ENCODE assay signal across 9 cellular contexts in genomic region chr15:96333194-96334016, GRCh38. TPM values are rescaled to one million over a fixed set of nuclear protein-coding genes. Genes with fewer than 3 reads are reported as not detected.
A peak's percentile ranks its signal among the peaks of the same experiment; 100 is the strongest.
DNase-seq lines count a peak whose midpoint lies in the region; ATAC-seq, FAIRE-seq and TF ChIP-seq lines count a peak whose summit lies in the region.
"Had no signal": no experiment of that assay in that cellular context is flagged by ENCODE, and none has a peak within 500 bp of the region (broad histone marks: within the 10 kb centered on the region; RNA-seq: fewer than 3 reads in every experiment).

No MANE protein-coding gene starts in this region.

- no TSS peak for BruUV-seq in GM12878 (replicated peaks; lab: Mats Ljungman, UMichigan)

- peak overlapping the region; percentile 42; the same call in 1 of the 2 replicates for H3K4me2 ChIP-seq in GM12878 (ENCODE audit: control insufficient read depth, insufficient read depth)

- TF ChIP-seq CTCF in C4-2B (conservative IDR thresholded peaks at IDR 0.05) (no peak), GM12878 (IDR thresholded peaks at IDR 0.05 in 2 of 3, conservative IDR thresholded peaks at IDR 0.05 in 1 of 3; ENCODE audit: control insufficient read depth in 2 of 3, extremely low read depth in 1 of 3, insufficient read depth in 1 of 3, low read depth in 3 of 3, low read length in 3 of 3) (no peak)

- RAD21 ChIA-PET in GM12878 (lab: Charles Lee; ENCODE audit: unreplicated experiment), result interaction anchor here (0.8 to 2.1 kb wide), 2 partner anchors 13 to 1074 kb away, joined by 3 to 7 read pairs; no protein-coding TSS in a partner anchor

- peak overlapping the region; percentile 67 to 84 for H3K4me3 Mint-ChIP-seq in stimulated activated naive CD8-positive, alpha-beta T cell treated with anti-CD3 and anti-CD28 coated beads, Interleukin-15, amount 100 ng/mL, for 72 hours

- peak overlapping the region; percentile 17; the same call in 1 of the 2 replicates for H2AFZ ChIP-seq in GM12878 (ENCODE audit: control insufficient read depth, low read depth, low read length)

- H3K79me2 ChIP-seq in GM12878 (ENCODE audit: control insufficient read depth, insufficient read depth, low read length), result no peaks in the 10 kb centered on the region; the same call in 1 of the 2 replicates

- SMC1A ChIA-PET in GM12878 (lab: Charles Lee; ENCODE audit: uncharacterized antibody, unreplicated experiment), result interaction anchor here (1.0 to 3.5 kb wide), 2 partner anchors 16 to 21 kb away, joined by 3 to 17 read pairs; no protein-coding TSS in a partner anchor

- DNase-seq in GM12878 (ENCODE audit: low read depth, low spot score), result no peak
- DNase-seq in iris pigment epithelial cell (ENCODE audit: low read depth), result peak; percentile 55
- DNase-seq in stimulated activated naive CD8-positive, alpha-beta T cell treated with anti-CD3 and anti-CD28 coated beads, Interleukin-15, amount 100 ng/mL, for 72 hours, result no peak
- DNase-seq in NCI-H774 (lab: John Stamatoyannopoulos, UW), result no peak
- no peak for DNase-seq in NCI-H1930 (lab: John Stamatoyannopoulos, UW)
- no peak for DNase-seq in stimulated activated naive CD4-positive, alpha-beta T cell (lab: John Stamatoyannopoulos, UW)

- peaks cover 38% of the 10 kb centered on the region for H3K4me1 Mint-ChIP-seq in stimulated activated naive CD8-positive, alpha-beta T cell treated with anti-CD3 and anti-CD28 coated beads, Interleukin-15, amount 100 ng/mL, for 72 hours

- in situ Hi-C loops in GM12878 (cut with MboI), result no loop called here

- H3K27me3 ChIP-seq in HUES48 (ENCODE audit: control insufficient read depth, insufficient read depth, low read length) (peaks cover 95% of the 10 kb centered on the region), GM12878 (replicated peaks in 1 of 2; ENCODE audit: control insufficient read depth in 2 of 2, insufficient read depth in 2 of 2, low read length in 1 of 2) (peaks cover 0 to 11% of the 10 kb centered on the region in 2 experiments; a peak in 1 of 4 replicates)

- H3K9me3 Mint-ChIP-seq in stimulated activated naive CD8-positive, alpha-beta T cell treated with anti-CD3 and anti-CD28 coated beads, Interleukin-15, amount 100 ng/mL, for 72 hours, result no peaks in the 10 kb centered on the region

- no peak overlapping the region for H3K9ac ChIP-seq in HUES48 (ENCODE audit: low read depth, low read length)
- H3K9ac ChIP-seq in GM12878 (ENCODE audit: control insufficient read depth, insufficient read depth, low read length), result peak overlapping the region; percentile 39

- WGBS in GM12878 (ENCODE audit: insufficient coverage, insufficient replicate concordance, low lambda C conversion rate, missing lambda C conversion rate), result 48% methylated on average over 30 of the region's 62 CpGs

- H3K27ac ChIP-seq in C4-2B (peak overlapping the region; percentile 99), HUES48 (ENCODE audit: low read depth, low read length) (no peak overlapping the region), GM12878 (ENCODE audit: control insufficient read depth, insufficient read depth) (no peak overlapping the region)
- H3K27ac ChIP-seq: neutrophil had no signal

- intact Hi-C loops in GM12878 (cut with micrococcal nuclease; ENCODE audit: unreplicated experiment), result loop anchor here (5.0 kb wide), 1 partner anchor 201 kb away; no protein-coding TSS in a partner anchor

- CTCF ChIA-PET in GM12878 (lab: Yijun Ruan, JAX), result no interaction called here

- H3K36me3 ChIP-seq in HUES48 (ENCODE audit: control insufficient read depth, insufficient read depth, low read length), result no peaks in the 10 kb centered on the region
- H3K36me3 ChIP-seq in GM12878 (ENCODE audit: control insufficient read depth in 2 of 2, insufficient read depth in 2 of 2, low read length in 1 of 2), result no peaks in the 10 kb centered on the region
- H3K36me3 ChIP-seq: neutrophil had no signal

- POLR2A ChIA-PET in GM12878 (lab: Charles Lee), result interaction anchor here (0.8 to 1.3 kb wide), 2 partner anchors 13 to 16 kb away, joined by 3 read pairs; no protein-coding TSS in a partner anchor

- H3K9me3 ChIP-seq in HUES48 (ENCODE audit: control insufficient read depth, insufficient read depth, low read length) (no peaks in the 10 kb centered on the region), GM12878 (replicated peaks; ENCODE audit: control insufficient read depth, insufficient read depth, low read length) (no peaks in the 10 kb centered on the region; the same call in 2 of the 3 replicates)
- H3K9me3 ChIP-seq: neutrophil had no signal

- H3K4me1 ChIP-seq in HUES48 (ENCODE audit: control insufficient read depth, insufficient read depth, low read length) (peaks cover 60% of the 10 kb centered on the region), GM12878 (ENCODE audit: control insufficient read depth, insufficient read depth, low read length) (peaks cover 3% of the 10 kb centered on the region; the same call in 1 of the 2 replicates)

- H3K27ac Mint-ChIP-seq in stimulated activated naive CD8-positive, alpha-beta T cell treated with anti-CD3 and anti-CD28 coated beads, Interleukin-15, amount 100 ng/mL, for 72 hours, result peak overlapping the region in 1 of 2 donors; percentile 74

- no peaks in the 10 kb centered on the region for H4K20me1 ChIP-seq in GM12878 (ENCODE audit: control insufficient read depth, insufficient read depth)

- peaks cover 97% of the 10 kb centered on the region for H3K27me3 Mint-ChIP-seq in stimulated activated naive CD8-positive, alpha-beta T cell treated with anti-CD3 and anti-CD28 coated beads, Interleukin-15, amount 100 ng/mL, for 72 hours

- TF ChIP-seq EP300 in GM12878 (IDR thresholded peaks at IDR 0.05; ENCODE audit: borderline replicate concordance in 1 of 2, control insufficient read depth in 1 of 2, low read depth in 2 of 2, low read length in 2 of 2), result no peak

- TF ChIP-seq POLR2A in GM12878 (IDR thresholded peaks at IDR 0.05; ENCODE audit: low read depth, low read length), result no peak

- no peak for FAIRE-seq in GM12878 (lab: Jason Lieb, UNC)

- H3K4me3 ChIP-seq in HUES48 (ENCODE audit: low read depth, low read length), result peak overlapping the region; percentile 49
- H3K4me3 ChIP-seq in GM12878, result peak overlapping the region; percentile 60

- ATAC-seq in GM12878, result peak; percentile 10
- ATAC-seq in stimulated activated naive CD8-positive, alpha-beta T cell treated with anti-CD3 and anti-CD28 coated beads, Interleukin-15, amount 100 ng/mL, for 72 hours, result no peak

- TF ChIP-seq RAD21 in GM12878 (IDR thresholded peaks at IDR 0.05; ENCODE audit: insufficient read depth, low read depth, low read length), result no peak

TF ChIP-seq in GM12878, 131 proteins besides CTCF, POLR2A, EP300 and RAD21:
- 0 out of 2 replicates have a peak, but pooled peaks have one; percentile 45 for TF ChIP-seq NKRF (conservative IDR thresholded peaks at IDR 0.05)
- TF ChIP-seq LARP7 (IDR thresholded peaks at IDR 0.05), result peak; percentile 36; the same call in 1 of the 2 replicates
- no peak for TF ChIP-seq PAX5 (IDR thresholded peaks at IDR 0.05; ENCODE audit: borderline replicate concordance, low read depth, low read length)
- TF ChIP-seq SUPT20H (IDR thresholded peaks at IDR 0.05; ENCODE audit: borderline replicate concordance, control insufficient read depth, low read depth, low read length), result no peak
- 0 out of 2 replicates have a peak, but pooled peaks have one; percentile 7 for TF ChIP-seq GATAD2B (conservative IDR thresholded peaks at IDR 0.05; ENCODE audit: low read depth)
- TF ChIP-seq STAT1 (conservative IDR thresholded peaks at IDR 0.05), result no peak
- TF ChIP-seq SUZ12 (IDR thresholded peaks at IDR 0.05; ENCODE audit: unreplicated experiment), result no peak
- TF ChIP-seq PML (IDR thresholded peaks at IDR 0.05; ENCODE audit: low read length), result no peak
- no peak for TF ChIP-seq CREM (IDR thresholded peaks at IDR 0.05; ENCODE audit: low read depth)
- TF ChIP-seq GABPA (IDR thresholded peaks at IDR 0.05; ENCODE audit: low read depth), result no peak
- 0 out of 2 replicates have a peak, but pooled peaks have one; percentile 69 for TF ChIP-seq CHD1 (IDR thresholded peaks at IDR 0.05; ENCODE audit: low read depth, low read length)
- no peak for TF ChIP-seq SMAD5 (IDR thresholded peaks at IDR 0.05; ENCODE audit: low read depth)
- TF ChIP-seq IKZF1 (conservative IDR thresholded peaks at IDR 0.05), result 0 out of 2 replicates have a peak, but pooled peaks have one; percentile 14
- 0 out of 2 replicates have a peak, but pooled peaks have one; percentile 20 for TF ChIP-seq MXI1 (IDR thresholded peaks at IDR 0.05; ENCODE audit: low read depth, low read length)
TF ChIP-seq in GM12878: peak in this region for 6.

RNA-seq across cellular contexts. Expression of gene NR2F2, which starts 2.9 kb away (rescaled TPM):
- total RNA-seq in GM12878 (2013; cell fraction: nucleolus; rRNA removed), result 21.4 and 23.4 TPM in 2 replicates
- total RNA-seq in GM12878 (2014; rRNA removed) (0.82 and 1.1 TPM in 2 replicates), GM12878 (2014; rRNA removed; fragmentation: Illumina TruSeq; extraction: Trizol) (1.7 and 1.9 TPM in 2 replicates), GM12878 (2021) (9.4 and 10.1 TPM in 2 replicates)
- polyA plus RNA-seq in GM12878 (2011; ENCODE audit: low read depth), result 0.34 TPM
- polyA plus RNA-seq in GM12878 (2011; rRNA removed) (8.7 and 10.0 TPM in 2 replicates), GM12878 (2014; fragmentation: Illumina TruSeq; extraction: Trizol) (6.9 TPM in 2 replicates), GM12878 (2014; fragmentation: Nextera tagmentation; extraction: Ambion mirVana) (1 to 10 TPM; 2.3 to 3.2 TPM), GM12878 (2014; rRNA removed) (3.7 and 6.6 TPM in 2 replicates), GM12878 (2016; fragmentation: Nextera tagmentation; extraction: Ambion mirVana) (1 to 10 TPM; 1.8 to 3.1 TPM)
- 13.9 and 14.3 TPM in 2 replicates for polyA plus RNA-seq in GM12878 (2011; cell fraction: cytosol; rRNA removed)
- 14.0 and 17.0 TPM in 2 replicates for polyA plus RNA-seq in GM12878 (2011; cell fraction: nucleus; rRNA removed)
- 2.4 and 2.6 TPM in 2 replicates for polyA plus RNA-seq in GM12878 (2012)
- polyA minus RNA-seq in GM12878 (2011; rRNA and poly(A)+ RNA removed), result 7.2 and 11.2 TPM in 2 replicates
- polyA minus RNA-seq in GM12878 (2011; cell fraction: cytosol; rRNA and poly(A)+ RNA removed), result 12.4 and 19.1 TPM in 2 replicates
- polyA minus RNA-seq in GM12878 (2011; cell fraction: nucleus; rRNA and poly(A)+ RNA removed), result 9.9 and 15.4 TPM in 2 replicates
